1 cellular context compared by ENCODE assay signal in genomic region chr17:31903401-31903800, GRCh38.
TF ChIP-seq lines count a peak whose summit lies in the region.

No MANE protein-coding gene starts in this region.

TF ChIP-seq in GM23338, 12 proteins besides CTCF, POLR2A, EP300 and RAD21 (continued from another document):
- TF ChIP-seq ZNF462 (CRISPR knock-in tag; IDR thresholded peaks at IDR 0.05) (no peak), STAT1 (IDR thresholded peaks at IDR 0.05; ENCODE audit: unreplicated experiment) (no peak)
